In the genomic region with DNA sequence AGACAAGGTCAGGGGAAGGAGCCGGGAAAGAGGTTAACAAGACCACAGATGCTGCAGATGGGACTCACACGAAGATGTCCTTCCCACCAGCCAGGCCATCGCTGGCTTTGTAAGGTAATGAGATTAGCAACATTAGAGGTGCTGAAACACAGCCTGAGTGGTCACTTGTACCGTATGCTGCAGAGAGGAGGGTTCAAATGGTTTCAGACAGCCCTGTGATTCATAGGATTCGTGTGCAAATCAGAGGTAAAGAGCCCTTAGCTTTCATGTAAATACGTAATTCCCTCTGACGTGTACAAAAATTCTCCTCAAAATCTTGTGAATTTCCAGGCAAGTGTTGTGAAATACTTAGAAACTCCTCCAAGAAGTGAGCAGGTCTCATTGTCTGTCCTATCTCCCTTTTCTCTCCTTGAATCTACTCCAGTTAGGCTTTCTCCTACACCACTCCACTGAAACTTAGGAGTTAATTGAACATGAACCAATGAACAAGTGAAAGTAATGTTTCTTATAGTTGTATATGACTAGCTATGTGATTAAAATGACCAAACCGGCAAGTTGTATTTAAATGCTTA, we compare ENCODE assay signal across 4 cellular contexts. TPM values are rescaled to one million over a fixed set of nuclear protein-coding genes. Genes with fewer than 3 reads are reported as not detected.
"Had no signal": no experiment of that assay in that cellular context is flagged by ENCODE, and none has a peak within 500 bp of the region (broad histone marks: within the 10 kb centered on the region; RNA-seq: fewer than 3 reads in every experiment).

No MANE protein-coding gene starts in this region.

RNA-seq across cellular contexts. Expression of gene FAM236B, which starts 1.0 kb away (rescaled TPM):
- total RNA-seq: LHCN-M2, M059J, MCF 10A, NCI-H460 had no signal

RNA-seq across cellular contexts. Expression of gene DMRTC1B, which starts 6.8 kb away (rescaled TPM):
- total RNA-seq: LHCN-M2, M059J, MCF 10A, NCI-H460 had no signal

RNA-seq across cellular contexts. Expression of gene FAM236D, which starts 24.6 kb away (rescaled TPM):
- total RNA-seq: LHCN-M2, M059J, MCF 10A, NCI-H460 had no signal
